In genomic region chr19:37594064-37594981, GRCh38 we compare ENCODE assay signal across 8 cellular contexts. TPM values are rescaled to one million over a fixed set of nuclear protein-coding genes. Genes with fewer than 3 reads are reported as not detected.
DNase-seq lines count a peak whose midpoint lies in the region; ATAC-seq, FAIRE-seq and TF ChIP-seq lines count a peak whose summit lies in the region.

Gene ZNF540, plus strand, starts transcription at chr19:37594876. Its CDS starts 3,572 bp downstream, at chr19:37598448.
Gene ZNF571, minus strand, starts transcription at chr19:37594792. Its CDS starts 8,116 bp downstream, at chr19:37586676.

- no peaks in the 10 kb centered on the region for H4K20me1 ChIP-seq in OCI-LY1 (ENCODE audit: insufficient read depth, low read length)
- no peaks in the 10 kb centered on the region for H4K20me1 ChIP-seq in endothelial cell of umbilical vein (replicated peaks; ENCODE audit: control insufficient read depth, extremely low read depth, insufficient read depth, low read length)

- H3K9me3 Mint-ChIP-seq in CD8-positive, alpha-beta memory T cell, result peaks cover 0 to 23% (median 8%) of the 10 kb centered on the region in 5 donors
- peaks cover 16% of the 10 kb centered on the region for H3K9me3 Mint-ChIP-seq in mesothelial cell of epicardium

- no peaks in the 10 kb centered on the region for H3K9me2 ChIP-seq in OCI-LY1 (ENCODE audit: low read depth, low read length)

- FAIRE-seq in endothelial cell of umbilical vein (lab: Jason Lieb, UNC), result peak; percentile 98

- peak within 1 kb of the TSS; percentile 54 for H2AFZ ChIP-seq in OCI-LY1 (ENCODE audit: low read length)
- H2AFZ ChIP-seq in endothelial cell of umbilical vein (ENCODE audit: low read depth, low read length), result peak within 1 kb of the TSS; percentile 98

- intact Hi-C loops in endothelial cell of umbilical vein (cut with micrococcal nuclease), result loop anchor here (1.0 to 2.0 kb wide), 2 partner anchors 44 to 61 kb away; partner anchors contain the start of gene ZFP30

- H3K79me2 ChIP-seq in OCI-LY1 (ENCODE audit: insufficient read depth, low read length) (no peaks in the 10 kb centered on the region), endothelial cell of umbilical vein (ENCODE audit: control insufficient read depth, insufficient read depth, low read length) (no peaks in the 10 kb centered on the region)

- TF ChIP-seq POLR2A in endothelial cell of umbilical vein (IDR thresholded peaks at IDR 0.05; ENCODE audit: low read depth, low read length), result peak; percentile 17

- H3K27me3 ChIP-seq in CD8-positive, alpha-beta memory T cell (ENCODE audit: insufficient read depth, low read length, poor library complexity, severe bottlenecking), result no peaks in the 10 kb centered on the region
- H3K27me3 ChIP-seq in OCI-LY1 (ENCODE audit: insufficient read depth, low read length), result no peaks in the 10 kb centered on the region
- H3K27me3 ChIP-seq in endothelial cell of umbilical vein (ENCODE audit: control insufficient read depth in 2 of 2, insufficient read depth in 2 of 2, low read length in 2 of 2), result no peaks in the 10 kb centered on the region

- peaks cover 19% of the 10 kb centered on the region for H3K4me1 ChIP-seq in CD8-positive, alpha-beta memory T cell (ENCODE audit: insufficient read depth, low read length)
- H3K4me1 ChIP-seq in OCI-LY1 (ENCODE audit: insufficient read depth, low read length, severe bottlenecking) (peaks cover 16% of the 10 kb centered on the region), endothelial cell of umbilical vein (ENCODE audit: control insufficient read depth, extremely low read depth, insufficient read depth, low read length) (peaks cover 10% of the 10 kb centered on the region)

- H3K4me3 ChIP-seq in CD8-positive, alpha-beta memory T cell (ENCODE audit: low read length), result peak within 1 kb of the TSS; percentile 93
- H3K4me3 ChIP-seq in OCI-LY1 (ENCODE audit: low read depth, low read length, poor library complexity, severe bottlenecking), result peak within 1 kb of the TSS; percentile 81
- H3K4me3 ChIP-seq in endothelial cell of umbilical vein (replicated peaks in 1 of 3; ENCODE audit: insufficient read depth in 1 of 3, low read depth in 1 of 3, low read length in 3 of 3), result peak within 1 kb of the TSS; percentile 65 to 81 (median 73)

- peaks cover 33 to 57% (median 44%) of the 10 kb centered on the region in 3 donors for H3K4me1 Mint-ChIP-seq in CD8-positive, alpha-beta memory T cell
- H3K4me1 Mint-ChIP-seq in mesothelial cell of epicardium, result peaks cover 17% of the 10 kb centered on the region

- H3K27ac Mint-ChIP-seq in CD8-positive, alpha-beta memory T cell, result peak within 1 kb of the TSS; percentile 93 to 100 (median 98)
- peak within 1 kb of the TSS; percentile 99 for H3K27ac Mint-ChIP-seq in mesothelial cell of epicardium

- TF ChIP-seq CTCF in OCI-LY1 (IDR thresholded peaks at IDR 0.05; ENCODE audit: low read length) (no peak), endothelial cell of umbilical vein (IDR thresholded peaks at IDR 0.05; ENCODE audit: extremely low read depth in 1 of 2, insufficient read depth in 1 of 2, low read depth in 1 of 2, low read length in 2 of 2) (no peak), mesothelial cell of epicardium (IDR thresholded peaks at IDR 0.05; ENCODE audit: unreplicated experiment) (no peak)

- peak within 1 kb of the TSS; percentile 93 for H3K27ac ChIP-seq in CD8-positive, alpha-beta memory T cell (ENCODE audit: low read depth, low read length)
- H3K27ac ChIP-seq in OCI-LY1 (ENCODE audit: low read depth, low read length, poor library complexity, severe bottlenecking), result peak within 1 kb of the TSS; percentile 81
- no peak within 1 kb of the TSS for H3K27ac ChIP-seq in endothelial cell of umbilical vein (ENCODE audit: insufficient read depth, low read depth, low read length)

- no peaks in the 10 kb centered on the region for H3K9me1 ChIP-seq in endothelial cell of umbilical vein (replicated peaks; ENCODE audit: control insufficient read depth, extremely low read depth, insufficient read depth, low read length)

- H3F3A ChIP-seq in OCI-LY1 (ENCODE audit: insufficient read depth, low read length), result no peaks in the 10 kb centered on the region

- H3K4me2 ChIP-seq in OCI-LY1 (ENCODE audit: low read length) (peak within 1 kb of the TSS; percentile 81), endothelial cell of umbilical vein (ENCODE audit: insufficient read depth, low read length) (peak within 1 kb of the TSS; percentile 89)

- ATAC-seq in GM19468 (IDR thresholded peaks at IDR 0.05; ENCODE audit: extremely low read depth, unreplicated experiment), result peak; percentile 96

- CTCF ChIA-PET in CD8-positive, alpha-beta memory T cell (lab: Charles Lee), result interaction anchor here (0.9 to 1.4 kb wide), 5 partner anchors 59 to 277 kb away, joined by 3 to 7 read pairs (median 3); partner anchors contain the start of genes ZNF570 and ZNF793
- CTCF ChIA-PET in endothelial cell of umbilical vein (lab: Charles Lee), result interaction anchor here (0.9 to 1.2 kb wide), 4 partner anchors 11 to 186 kb away, joined by 3 to 5 read pairs (median 4); partner anchors contain the start of genes ZNF569 and ZNF573

- peaks cover 0 to 4% of the 10 kb centered on the region in 2 donors for H3K27me3 Mint-ChIP-seq in CD8-positive, alpha-beta memory T cell
- H3K27me3 Mint-ChIP-seq in mesothelial cell of epicardium (ENCODE audit: low read depth), result peaks cover 10% of the 10 kb centered on the region

- peaks cover 7% of the 10 kb centered on the region for H3K9me3 ChIP-seq in CD8-positive, alpha-beta memory T cell (ENCODE audit: low read length)
- H3K9me3 ChIP-seq in OCI-LY1 (ENCODE audit: low read length), result peaks cover 7% of the 10 kb centered on the region; the same call in 1 of the 2 replicates
- no peaks in the 10 kb centered on the region for H3K9me3 ChIP-seq in endothelial cell of umbilical vein (replicated peaks; ENCODE audit: control insufficient read depth, insufficient read depth, low read length)

- peaks cover 5% of the 10 kb centered on the region for H3K36me3 ChIP-seq in CD8-positive, alpha-beta memory T cell (ENCODE audit: insufficient read depth, low read length)
- H3K36me3 ChIP-seq in OCI-LY1 (ENCODE audit: insufficient read depth, low read length), result peaks cover 8% of the 10 kb centered on the region
- no peaks in the 10 kb centered on the region for H3K36me3 ChIP-seq in endothelial cell of umbilical vein (ENCODE audit: control insufficient read depth in 2 of 2, extremely low read depth in 1 of 2, insufficient read depth in 2 of 2, low read length in 2 of 2)

- H3K9ac ChIP-seq in OCI-LY1 (ENCODE audit: low read length), result peak within 1 kb of the TSS; percentile 79
- no peak within 1 kb of the TSS for H3K9ac ChIP-seq in endothelial cell of umbilical vein (replicated peaks; ENCODE audit: extremely low read depth, insufficient read depth, low read length)

- no TSS peak for BruUV-seq in endothelial cell of umbilical vein (replicated peaks; lab: Mats Ljungman, UMichigan)

- dilution Hi-C loops in endothelial cell of umbilical vein (cut with MboI; ENCODE audit: extremely low pct_ligation_motif_present, low sequenced_read_pairs), result no loop called here

- H3K4me3 Mint-ChIP-seq in CD8-positive, alpha-beta memory T cell, result peak within 1 kb of the TSS; percentile 93 to 98 (median 96)
- peak within 1 kb of the TSS; percentile 83 for H3K4me3 Mint-ChIP-seq in mesothelial cell of epicardium

- peaks cover 10 to 53% (median 34%) of the 10 kb centered on the region in 3 donors for H3K36me3 Mint-ChIP-seq in CD8-positive, alpha-beta memory T cell
- peaks cover 16% of the 10 kb centered on the region for H3K36me3 Mint-ChIP-seq in mesothelial cell of epicardium

- peak; percentile 82 to 95 (median 87) for DNase-seq in CD8-positive, alpha-beta memory T cell
- peak; percentile 64 for DNase-seq in HT1080 (ENCODE audit: low read depth)
- peak; percentile 89 for DNase-seq in activated T-cell treated with anti-CD3 and anti-CD28 coated beads for 24 hours (ENCODE audit: low read depth)
- peak; percentile 94 for DNase-seq in endothelial cell of umbilical vein (ENCODE audit: low read depth, low spot score)
- DNase-seq in mesothelial cell of epicardium (ENCODE audit: low spot score in 2 of 2, unreplicated experiment in 2 of 2), result peak; percentile 79 to 88
- DNase-seq in stimulated activated CD8-positive, alpha-beta memory T cell treated with anti-CD3 and anti-CD28 coated beads, Interleukin-15, amount 100 ng/mL, for 4 hours (ENCODE audit: low read depth in 2 of 2), result peak; percentile 85 to 89

- POLR2A ChIA-PET in CD8-positive, alpha-beta memory T cell (lab: Charles Lee), result interaction anchor here (0.7 to 1.9 kb wide), 15 partner anchors 9 to 990 kb away, joined by 3 to 22 read pairs (median 5); partner anchors contain the start of genes ZFP30, ZNF382, ZNF383 and ZNF420
- POLR2A ChIA-PET in endothelial cell of umbilical vein (lab: Charles Lee), result interaction anchor here (1.0 kb wide), 1 partner anchor 223 kb away, joined by 3 read pairs; the partner anchor contains the start of gene ZNF527

RNA-seq across cellular contexts. Expression of gene ZNF540, which starts in this region (rescaled TPM):
- 1 to 10 TPM; 2.3 to 3.2 TPM for total RNA-seq in CD8-positive, alpha-beta memory T cell
- polyA plus RNA-seq in CD8-positive, alpha-beta memory T cell, result 4.9 TPM
- not detected in 2 replicates for total RNA-seq in HT1080 (2014; rRNA removed; shearing (Covaris generic))
- polyA plus RNA-seq in HT1080 (2015; cell fraction: cytosol; rRNA removed), result not detected in 2 replicates
- 0.19 TPM in 1 of 2 replicates, not detected in the other for polyA plus RNA-seq in HT1080 (2015; cell fraction: nucleus; rRNA removed)
- 0.75 and 0.83 TPM in 2 replicates for total RNA-seq in endothelial cell of umbilical vein
- 0.08 and 0.25 TPM in 2 replicates for polyA plus RNA-seq in endothelial cell of umbilical vein
- polyA plus RNA-seq in endothelial cell of umbilical vein (2011; cell fraction: cytosol; rRNA removed), result 0.06 and 0.37 TPM in 2 replicates
- 0.43 and 0.53 TPM in 2 replicates for polyA plus RNA-seq in endothelial cell of umbilical vein (2011; cell fraction: nucleus; rRNA removed)
- 0.48 and 0.52 TPM in 2 replicates for polyA plus RNA-seq in endothelial cell of umbilical vein (2012)
- polyA minus RNA-seq in endothelial cell of umbilical vein, result 0.15 TPM in 1 of 2 replicates, not detected in the other
- polyA minus RNA-seq in endothelial cell of umbilical vein (2011; cell fraction: cytosol; rRNA and poly(A)+ RNA removed), result not detected
- polyA minus RNA-seq in endothelial cell of umbilical vein (2011; cell fraction: nucleus; rRNA and poly(A)+ RNA removed), result 0.14 and 0.24 TPM in 2 replicates
- total RNA-seq in mesothelial cell of epicardium, result 0.98 to 1.3 TPM (median 1.2 TPM) in 3 replicates

RNA-seq across cellular contexts. Expression of gene ZNF571, which starts in this region (rescaled TPM):
- total RNA-seq in CD8-positive, alpha-beta memory T cell, result 1 to 10 TPM; 2.2 to 3.3 TPM
- polyA plus RNA-seq in CD8-positive, alpha-beta memory T cell, result 5.9 TPM
- 0.03 and 0.34 TPM in 2 replicates for total RNA-seq in HT1080 (2014; rRNA removed; shearing (Covaris generic))
- polyA plus RNA-seq in HT1080 (2015; cell fraction: cytosol; rRNA removed), result 0.16 TPM in 1 of 2 replicates, not detected in the other
- 0.06 and 0.10 TPM in 2 replicates for polyA plus RNA-seq in HT1080 (2015; cell fraction: nucleus; rRNA removed)
- total RNA-seq in endothelial cell of umbilical vein, result 2.0 and 2.1 TPM in 2 replicates
- 0.70 and 0.78 TPM in 2 replicates for polyA plus RNA-seq in endothelial cell of umbilical vein
- 0.62 and 0.72 TPM in 2 replicates for polyA plus RNA-seq in endothelial cell of umbilical vein (2011; cell fraction: cytosol; rRNA removed)
- polyA plus RNA-seq in endothelial cell of umbilical vein (2011; cell fraction: nucleus; rRNA removed), result 1.7 and 2.1 TPM in 2 replicates
- polyA plus RNA-seq in endothelial cell of umbilical vein (2012), result 0.95 and 0.98 TPM in 2 replicates
- 0.78 and 1.8 TPM in 2 replicates for polyA minus RNA-seq in endothelial cell of umbilical vein
- 0.41 TPM for polyA minus RNA-seq in endothelial cell of umbilical vein (2011; cell fraction: cytosol; rRNA and poly(A)+ RNA removed)
- 1.7 and 2.1 TPM in 2 replicates for polyA minus RNA-seq in endothelial cell of umbilical vein (2011; cell fraction: nucleus; rRNA and poly(A)+ RNA removed)
- total RNA-seq in mesothelial cell of epicardium, result 6.8 to 9.1 TPM (median 6.8 TPM) in 3 replicates

Comparison
In these comparisons a context has a peak if more than half of its experiments do, and no peak if none do; other contexts are left out.
1. Peak in DNase-seq in HT1080; RNA of the genes that start here not detected or under 1 TPM.